In genomic region chr13:26128676-26129075, GRCh38 we compare ENCODE assay signal across 37 cellular contexts.
"Had no signal": no experiment of that assay in that cellular context is flagged by ENCODE, and none has a peak within 500 bp of the region (broad histone marks: within the 10 kb centered on the region; RNA-seq: fewer than 3 reads in every experiment).

No MANE protein-coding gene starts in this region.

- H3K27ac Mint-ChIP-seq: activated B cell treated with CpG ODN at 0.5 μM for 24 hours; activated CD4-positive, alpha-beta memory T cell treated with anti-CD3 and anti-CD28 coated beads for 36 hours; activated CD4-positive, alpha-beta T cell treated with anti-CD3 and anti-CD28 coated beads, Interleukin-2, amount 10 ng/mL, durations not matched to agents 24 days and 14 days; activated CD8-positive, alpha-beta T cell treated with anti-CD3 and anti-CD28 coated beads for 36 hours; activated naive CD4-positive, alpha-beta T cell treated with anti-CD3 and anti-CD28 coated beads for 36 hours; activated naive CD8-positive, alpha-beta T cell treated with anti-CD3 and anti-CD28 coated beads for 36 hours; activated T-cell treated with anti-CD3 and anti-CD28 coated beads, Interleukin-2, amount 50 U/mL, for 72 hours; activated T-helper 1 cell treated with anti-CD3 and anti-CD28 coated beads, Interleukin-12 subunit alpha, Interleukin-12 subunit beta, Interleukin-2, Interleukin-4 antibody, amounts not matched to agents 30 ng/mL and 10 ng/mL and 1 ng/mL, durations not matched to agents 14 hours and 24 hours and 36 hours; activated T-helper 17 cell treated with anti-CD3 and anti-CD28 coated beads, Interleukin-2, amount 50 U/mL, for 72 hours; T-helper 1 cell treated with Interleukin-12 subunit alpha and Interleukin-12 subunit beta and Interleukin-4 antibody, amounts not matched to agents 30 μg/mL and 1 μg/mL, for 36 hours; T-helper 2 cell treated with Interferon-gamma antibody and Interleukin-4, amounts not matched to agents 5 μg/mL and 100 μg/mL, for 36 hours had no signal

- H3K4me3 Mint-ChIP-seq: activated B cell treated with CpG ODN at 0.5 μM for 24 hours; activated CD4-positive, alpha-beta memory T cell treated with anti-CD3 and anti-CD28 coated beads for 36 hours; activated CD4-positive, alpha-beta T cell treated with anti-CD3 and anti-CD28 coated beads, Interleukin-2, amount 10 ng/mL, durations not matched to agents 24 days and 14 days; activated CD8-positive, alpha-beta T cell treated with anti-CD3 and anti-CD28 coated beads for 36 hours; activated naive CD4-positive, alpha-beta T cell treated with anti-CD3 and anti-CD28 coated beads for 36 hours; activated naive CD8-positive, alpha-beta T cell treated with anti-CD3 and anti-CD28 coated beads for 36 hours; activated T-cell treated with anti-CD3 and anti-CD28 coated beads, Interleukin-2, amount 50 U/mL, for 4 hours; activated T-cell treated with anti-CD3 and anti-CD28 coated beads, Interleukin-2, amount 50 U/mL, for 72 hours; activated T-helper 1 cell treated with anti-CD3 and anti-CD28 coated beads, Interleukin-12 subunit alpha, Interleukin-12 subunit beta, Interleukin-2, Interleukin-4 antibody, amounts not matched to agents 30 ng/mL and 10 ng/mL and 1 ng/mL, durations not matched to agents 14 hours and 24 hours and 36 hours; activated T-helper 17 cell treated with anti-CD3 and anti-CD28 coated beads, Interleukin-2, amount 50 U/mL, for 72 hours; central memory CD8-positive, alpha-beta T cell; T-helper 1 cell treated with Interleukin-12 subunit alpha and Interleukin-12 subunit beta and Interleukin-4 antibody, amounts not matched to agents 30 μg/mL and 1 μg/mL, for 36 hours; T-helper 2 cell treated with Interferon-gamma antibody and Interleukin-4, amounts not matched to agents 5 μg/mL and 100 μg/mL, for 36 hours had no signal

- H3K4me3 ChIP-seq: adrenal gland, body of pancreas, cardiac muscle cell had no signal

- H3K9me3 ChIP-seq: adrenal gland, body of pancreas had no signal

- H3K36me3 ChIP-seq: adrenal gland, brain microvascular endothelial cell, cardiac muscle cell had no signal

- H3K27ac ChIP-seq: adrenal gland, body of pancreas, brain microvascular endothelial cell, cardiac muscle cell, VCaP had no signal

- H3K27me3 ChIP-seq: adrenal gland, body of pancreas, brain microvascular endothelial cell, cardiac muscle cell had no signal

- H3K4me1 ChIP-seq: body of pancreas had no signal

- H3K36me3 Mint-ChIP-seq: activated CD4-positive, alpha-beta memory T cell treated with anti-CD3 and anti-CD28 coated beads for 36 hours; activated naive CD4-positive, alpha-beta T cell treated with anti-CD3 and anti-CD28 coated beads, Interleukin-2, amount 50 U/mL, for 72 hours; activated naive CD8-positive, alpha-beta T cell treated with anti-CD3 and anti-CD28 coated beads for 36 hours had no signal

- H3K4me1 Mint-ChIP-seq: activated CD4-positive, alpha-beta T cell treated with anti-CD3 and anti-CD28 coated beads, Interleukin-2, amount 10 ng/mL, durations not matched to agents 24 days and 14 days; activated naive CD8-positive, alpha-beta T cell treated with anti-CD3 and anti-CD28 coated beads for 36 hours; activated T-helper 17 cell treated with anti-CD3 and anti-CD28 coated beads, Interleukin-2, amount 50 U/mL, for 72 hours; central memory CD8-positive, alpha-beta T cell had no signal

- DNase-seq: activated B cell treated with CpG ODN at 0.5 μM for 24 hours; activated CD4-positive, alpha-beta memory T cell treated with anti-CD3 and anti-CD28 coated beads for 36 hours; activated CD4-positive, alpha-beta T cell treated with anti-CD3 and anti-CD28 coated beads for 4 hours; activated CD4-positive, alpha-beta T cell treated with anti-CD3 and anti-CD28 coated beads, Interleukin-2, amount 10 ng/mL, durations not matched to agents 24 days and 14 days; activated CD4-positive, alpha-beta T cell treated with anti-CD3 and anti-CD28 coated beads, Interleukin-2, amount 50 U/mL, for 1 hour; activated CD4-positive, alpha-beta T cell treated with anti-CD3 and anti-CD28 coated beads, Interleukin-2, amount 50 U/mL, for 4 hours; activated CD4-positive, CD25-positive, alpha-beta regulatory T cell treated with anti-CD3 and anti-CD28 coated beads, Interleukin-2, amount 50 U/mL, for 72 hours; activated CD8-positive, alpha-beta memory T cell treated with anti-CD3 and anti-CD28 coated beads, Interleukin-2, amount 50 U/mL, for 4 hours; activated CD8-positive, alpha-beta T cell treated with anti-CD3 and anti-CD28 coated beads for 36 hours; activated effector memory CD4-positive, alpha-beta T cell treated with anti-CD3 and anti-CD28 coated beads, Interleukin-2, amount 50 U/mL, for 16 hours; activated gamma-delta T cell treated with Interleukin-2 at 50 U/mL for 16 hours; activated naive CD4-positive, alpha-beta T cell; activated naive CD4-positive, alpha-beta T cell treated with anti-CD3 and anti-CD28 coated beads for 36 hours; activated naive CD4-positive, alpha-beta T cell treated with anti-CD3 and anti-CD28 coated beads, Interleukin-2, amount 50 U/mL, for 16 hours; activated naive CD8-positive, alpha-beta T cell treated with anti-CD3 and anti-CD28 coated beads for 36 hours; activated T-cell treated with anti-CD3 and anti-CD28 coated beads for 4 hours; activated T-cell treated with anti-CD3 and anti-CD28 coated beads, Interleukin-2, amount 50 U/mL, for 1 hour; activated T-cell treated with anti-CD3 and anti-CD28 coated beads, Interleukin-2, amount 50 U/mL, for 4 hours; activated T-cell treated with anti-CD3 and anti-CD28 coated beads, Interleukin-2, amount 50 U/mL, for 72 hours; adrenal gland; amniotic stem cell; aorta; body of pancreas; brain microvascular endothelial cell; caudate nucleus; cerebellar nuclear complex; T-helper 1 cell; T-helper 2 cell; T-helper 9 cell had no signal

- H3K27me3 Mint-ChIP-seq: activated CD4-positive, alpha-beta T cell treated with anti-CD3 and anti-CD28 coated beads, Interleukin-2, amount 10 ng/mL, durations not matched to agents 24 days and 14 days; activated CD8-positive, alpha-beta T cell treated with anti-CD3 and anti-CD28 coated beads for 36 hours; activated T-helper 17 cell treated with anti-CD3 and anti-CD28 coated beads, Interleukin-2, amount 50 U/mL, for 72 hours had no signal

- H3K9me3 Mint-ChIP-seq: activated B cell treated with CpG ODN at 0.5 μM for 24 hours; activated CD4-positive, alpha-beta memory T cell treated with anti-CD3 and anti-CD28 coated beads for 36 hours; activated CD4-positive, alpha-beta T cell treated with anti-CD3 and anti-CD28 coated beads, Interleukin-2, amount 10 ng/mL, durations not matched to agents 24 days and 14 days; activated CD8-positive, alpha-beta T cell treated with anti-CD3 and anti-CD28 coated beads for 36 hours; activated naive CD4-positive, alpha-beta T cell treated with anti-CD3 and anti-CD28 coated beads for 36 hours; activated naive CD4-positive, alpha-beta T cell treated with anti-CD3 and anti-CD28 coated beads, Interleukin-2, amount 50 U/mL, for 72 hours; activated naive CD8-positive, alpha-beta T cell treated with anti-CD3 and anti-CD28 coated beads for 36 hours; activated T-cell treated with anti-CD3 and anti-CD28 coated beads, Interleukin-2, amount 50 U/mL, for 4 hours; activated T-cell treated with anti-CD3 and anti-CD28 coated beads, Interleukin-2, amount 50 U/mL, for 72 hours; activated T-helper 1 cell treated with anti-CD3 and anti-CD28 coated beads, Interleukin-12 subunit alpha, Interleukin-12 subunit beta, Interleukin-2, Interleukin-4 antibody, amounts not matched to agents 30 ng/mL and 10 ng/mL and 1 ng/mL, durations not matched to agents 14 hours and 24 hours and 36 hours; activated T-helper 17 cell treated with anti-CD3 and anti-CD28 coated beads, Interleukin-2, amount 50 U/mL, for 72 hours; central memory CD8-positive, alpha-beta T cell; T-helper 1 cell treated with Interleukin-12 subunit alpha and Interleukin-12 subunit beta and Interleukin-4 antibody, amounts not matched to agents 30 μg/mL and 1 μg/mL, for 36 hours; T-helper 2 cell treated with Interferon-gamma antibody and Interleukin-4, amounts not matched to agents 5 μg/mL and 100 μg/mL, for 36 hours had no signal
